In genomic region chr5:117295941-117296340, GRCh38 we compare ENCODE assay signal across 26 cellular contexts.
"Had no signal": no experiment of that assay in that cellular context is flagged by ENCODE, and none has a peak within 500 bp of the region (broad histone marks: within the 10 kb centered on the region; RNA-seq: fewer than 3 reads in every experiment).

No MANE protein-coding gene starts in this region.

- H3K36me3 ChIP-seq: Peyer's patch had no signal

- H3K27ac Mint-ChIP-seq: activated B cell treated with CpG ODN at 0.5 μM for 24 hours; activated CD4-positive, alpha-beta T cell treated with anti-CD3 and anti-CD28 coated beads, Interleukin-2, amount 10 ng/mL, durations not matched to agents 24 days and 14 days; activated naive CD4-positive, alpha-beta T cell treated with anti-CD3 and anti-CD28 coated beads for 36 hours; activated naive CD8-positive, alpha-beta T cell; activated T-helper 17 cell treated with anti-CD3 and anti-CD28 coated beads, Interleukin-2, amount 50 U/mL, for 72 hours; brain; T-helper 17 cell had no signal

- FAIRE-seq: astrocyte, TTC549 had no signal

- H3K4me3 Mint-ChIP-seq: activated B cell treated with CpG ODN at 0.5 μM for 24 hours; activated CD4-positive, alpha-beta T cell treated with anti-CD3 and anti-CD28 coated beads, Interleukin-2, amount 10 ng/mL, durations not matched to agents 24 days and 14 days; activated naive CD4-positive, alpha-beta T cell treated with anti-CD3 and anti-CD28 coated beads for 36 hours; activated naive CD8-positive, alpha-beta T cell; activated T-helper 17 cell treated with anti-CD3 and anti-CD28 coated beads, Interleukin-2, amount 50 U/mL, for 72 hours; brain; T-helper 17 cell had no signal

- H3K27me3 ChIP-seq: Peyer's patch had no signal

- H3K4me3 ChIP-seq: Peyer's patch had no signal

- H3K36me3 Mint-ChIP-seq: activated naive CD8-positive, alpha-beta T cell had no signal

- H3K4me1 ChIP-seq: Peyer's patch had no signal

- H3K4me1 Mint-ChIP-seq: activated B cell treated with CpG ODN at 0.5 μM for 24 hours; activated CD4-positive, alpha-beta T cell treated with anti-CD3 and anti-CD28 coated beads, Interleukin-2, amount 10 ng/mL, durations not matched to agents 24 days and 14 days; activated T-helper 17 cell treated with anti-CD3 and anti-CD28 coated beads, Interleukin-2, amount 50 U/mL, for 72 hours; T-helper 17 cell had no signal

- H3K9me3 ChIP-seq: Peyer's patch had no signal

- H3K27me3 Mint-ChIP-seq: activated B cell treated with CpG ODN at 0.5 μM for 24 hours; activated CD4-positive, alpha-beta T cell treated with anti-CD3 and anti-CD28 coated beads, Interleukin-2, amount 10 ng/mL, durations not matched to agents 24 days and 14 days; activated naive CD8-positive, alpha-beta T cell; activated T-helper 17 cell treated with anti-CD3 and anti-CD28 coated beads, Interleukin-2, amount 50 U/mL, for 72 hours; T-helper 17 cell had no signal

- H3K27ac ChIP-seq: Peyer's patch had no signal

- DNase-seq: activated B cell treated with CpG ODN at 0.5 μM for 24 hours; activated CD4-positive, alpha-beta T cell treated with anti-CD3 and anti-CD28 coated beads for 1 hour; activated CD4-positive, alpha-beta T cell treated with anti-CD3 and anti-CD28 coated beads, Interleukin-2, amount 10 ng/mL, durations not matched to agents 24 days and 14 days; activated CD4-positive, alpha-beta T cell treated with anti-CD3 and anti-CD28 coated beads, Interleukin-2, amount 50 U/mL, for 48 hours; activated gamma-delta T cell; activated naive CD4-positive, alpha-beta T cell treated with anti-CD3 and anti-CD28 coated beads for 36 hours; activated T-cell treated with anti-CD3 and anti-CD28 coated beads for 4 hours; activated T-cell treated with anti-CD3 and anti-CD28 coated beads, Interleukin-2, amount 50 U/mL, for 48 hours; amygdala; cerebellar nuclear complex; Kasumi-1; NCI-H1048; NCI-H146; NCI-H187 treated with DMSO at 0.1 percent for 48 hours; NCI-H2081 treated with DMSO at 0.1 percent for 48 hours; NCI-H446; NCI-H524; Peyer's patch; SHP77; T-helper 17 cell; T-helper 9 cell had no signal
